7 cellular contexts compared by ENCODE assay signal in the genomic region with DNA sequence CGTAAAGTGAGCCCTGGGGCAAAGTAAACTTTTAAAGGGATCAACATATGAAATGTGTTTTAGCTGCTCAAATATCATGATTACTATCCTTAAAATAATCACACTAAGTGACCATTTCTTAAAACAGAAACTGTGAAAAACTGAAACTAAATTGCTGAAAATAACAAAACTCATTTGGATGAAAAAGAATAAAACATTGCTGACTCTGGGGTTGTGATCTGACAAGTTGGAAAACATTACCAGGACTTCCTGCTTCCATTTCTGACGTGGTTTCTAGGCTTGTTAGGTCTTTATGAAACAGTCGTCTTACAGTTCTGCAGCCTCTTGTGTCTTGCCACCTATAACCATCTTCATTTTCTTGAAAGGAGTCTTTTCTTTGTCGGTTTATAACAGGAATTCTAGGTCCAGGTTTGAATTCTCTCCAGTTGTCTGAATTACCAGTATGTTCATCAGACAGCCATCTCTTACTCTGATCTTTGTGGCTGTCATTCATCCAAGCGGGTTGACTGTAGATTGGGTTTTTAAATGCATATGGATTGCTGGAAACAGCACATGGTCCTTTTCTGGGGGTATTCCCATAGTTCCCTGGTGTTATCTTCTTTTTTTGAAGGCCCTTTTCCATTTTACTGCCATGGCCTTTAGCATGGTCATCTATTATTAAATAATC.
DNase-seq lines count a peak whose midpoint lies in the region; ATAC-seq and TF ChIP-seq lines count a peak whose summit lies in the region.

No MANE protein-coding gene starts in this region.

- no peak overlapping the region for H3K27ac ChIP-seq in caudate nucleus (ENCODE audit: low read depth, low read length)

- ATAC-seq in HG03342 (IDR thresholded peaks at IDR 0.05; ENCODE audit: unreplicated experiment) (no peak), HG02763 (IDR thresholded peaks at IDR 0.05; ENCODE audit: unreplicated experiment) (no peak)

- DNase-seq in GM20000 (ENCODE audit: low spot score), result peak; percentile 32
- DNase-seq in RKO (ENCODE audit: low spot score), result peak; percentile 87
- DNase-seq in epithelial cell of esophagus (ENCODE audit: low read depth), result peak; percentile 35
- no peak for DNase-seq in skeletal muscle cell (ENCODE audit: low read depth)
- DNase-seq in caudate nucleus (lab: John Stamatoyannopoulos, UW), result no peak

- H3K4me3 ChIP-seq in epithelial cell of esophagus (ENCODE audit: low read length), result peak overlapping the region; percentile 95
- H3K4me3 ChIP-seq in skeletal muscle cell (ENCODE audit: low read depth, low read length), result peak overlapping the region; percentile 97

- TF ChIP-seq CTCF in GM20000 (IDR thresholded peaks at IDR 0.05; ENCODE audit: extremely low read depth, missing control alignments), result no peak
- no peak for TF ChIP-seq CTCF in epithelial cell of esophagus (IDR thresholded peaks at IDR 0.05; ENCODE audit: insufficient read depth, low read depth, low read length, missing control alignments)

Comparison
In these comparisons a context has a peak if more than half of its experiments do, and no peak if none do; other contexts are left out.
1. DNase-seq: peak in GM20000 (single experiment), RKO (single experiment) and epithelial cell of esophagus (single experiment); none in skeletal muscle cell (single experiment) and caudate nucleus (0 of 61).